ENCODE assay signal across 1 cellular context in genomic region chr2:219215871-219216536, GRCh38.
TF ChIP-seq lines count a peak whose summit lies in the region.

No MANE protein-coding gene starts in this region.

TF ChIP-seq in K562, 482 proteins besides CTCF, POLR2A, EP300 and RAD21:
- TF ChIP-seq JUND (IDR thresholded peaks at IDR 0.05; ENCODE audit: borderline replicate concordance, low read depth, low read length) (no peak), JUND (tag; IDR thresholded peaks at IDR 0.05; ENCODE audit: borderline replicate concordance, low read depth, low read length) (no peak), RBFOX2 (IDR thresholded peaks at IDR 0.05; ENCODE audit: low read depth, low read length) (peak; percentile 37), DMBX1 (CRISPR knock-in tag; IDR thresholded peaks at IDR 0.05; ENCODE audit: borderline replicate concordance) (no peak), NELFE (IDR thresholded peaks at IDR 0.05; ENCODE audit: insufficient read depth, insufficient read length) (no peak), NCOA2 (IDR thresholded peaks at IDR 0.05; ENCODE audit: partially characterized antibody in 2 of 2) (no peak)
